In the genomic region with DNA sequence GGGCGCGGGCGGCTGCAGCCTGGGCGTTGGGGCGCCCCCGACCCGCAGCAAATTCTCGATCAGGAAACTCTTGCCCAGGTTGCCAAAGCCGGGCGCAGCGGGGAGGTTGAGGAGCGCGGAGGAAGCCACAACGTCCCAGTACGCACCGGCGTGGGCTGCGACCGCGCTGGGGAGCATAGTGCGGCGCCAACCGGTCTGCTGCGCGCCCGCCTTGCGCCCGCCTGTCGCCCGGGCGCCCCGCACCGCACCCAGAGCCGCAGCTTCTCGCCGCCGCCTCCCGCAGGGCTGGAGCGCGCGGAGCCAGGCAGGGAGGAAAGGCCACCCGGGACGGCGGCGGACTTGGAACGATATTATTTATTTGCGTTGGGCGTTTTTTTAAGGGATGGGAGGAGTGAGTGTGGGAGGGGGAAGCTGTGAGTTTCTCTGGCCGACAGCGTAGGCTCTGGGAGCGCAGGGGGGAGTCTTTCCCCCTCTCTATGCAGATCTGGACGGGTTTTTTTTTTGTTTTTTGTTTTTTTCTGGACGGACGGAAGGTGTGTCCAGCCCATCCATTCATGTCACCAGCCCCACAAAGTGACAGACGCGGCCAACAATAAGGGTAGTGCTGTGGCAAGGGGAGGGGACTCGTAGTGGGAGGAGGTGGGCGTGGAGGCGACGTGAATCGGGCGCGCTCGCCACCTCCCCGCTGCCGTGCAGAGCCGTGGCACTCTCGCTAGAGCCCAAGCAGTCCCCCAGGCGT, we compare ENCODE assay signal across 10 cellular contexts. TPM values are rescaled to one million over a fixed set of nuclear protein-coding genes. Genes with fewer than 3 reads are reported as not detected.
DNase-seq lines count a peak whose midpoint lies in the region; ATAC-seq, FAIRE-seq and TF ChIP-seq lines count a peak whose summit lies in the region.
"Had no signal": no experiment of that assay in that cellular context is flagged by ENCODE, and none has a peak within 500 bp of the region (broad histone marks: within the 10 kb centered on the region; RNA-seq: fewer than 3 reads in every experiment).

A gene (minus strand): TSS at position 349 of the 739 bp plus-strand sequence. CDS start 172 bp downstream, at position 177.

- no peaks in the 10 kb centered on the region for H3K79me2 ChIP-seq in endothelial cell of umbilical vein (ENCODE audit: control insufficient read depth, insufficient read depth, low read length)

- CTCF ChIA-PET in AG04449 (lab: Yijun Ruan, JAX) (no interaction called here), endothelial cell of umbilical vein (lab: Charles Lee) (interaction anchor here (1.0 kb wide), 1 partner anchor 44 kb away, joined by 3 read pairs; no protein-coding TSS in a partner anchor)

- H4K20me1 ChIP-seq in endothelial cell of umbilical vein (replicated peaks; ENCODE audit: control insufficient read depth, extremely low read depth, insufficient read depth, low read length), result no peaks in the 10 kb centered on the region

- peaks cover 21 to 54% of the 10 kb centered on the region in 2 experiments for H3K27me3 ChIP-seq in endothelial cell of umbilical vein (ENCODE audit: control insufficient read depth in 2 of 2, insufficient read depth in 2 of 2, low read length in 2 of 2)
- H3K27me3 ChIP-seq in muscle layer of duodenum (ENCODE audit: low read depth, low read length), result peaks cover 9% of the 10 kb centered on the region

- no peak within 1 kb of the TSS for H3K9ac ChIP-seq in endothelial cell of umbilical vein (replicated peaks; ENCODE audit: extremely low read depth, insufficient read depth, low read length)

- FAIRE-seq in endothelial cell of umbilical vein (lab: Jason Lieb, UNC), result no peak

- H3K27ac ChIP-seq in endothelial cell of umbilical vein (ENCODE audit: insufficient read depth, low read depth, low read length), result no peak within 1 kb of the TSS
- no peak within 1 kb of the TSS for H3K27ac ChIP-seq in muscle layer of duodenum (ENCODE audit: low read length)

- no peak for DNase-seq in AG04449 (ENCODE audit: low read depth, low spot score)
- DNase-seq in NCI-H1105 (lab: John Stamatoyannopoulos, UW), result peak; percentile 36
- no peak for DNase-seq in endothelial cell of umbilical vein (ENCODE audit: low read depth, low spot score)
- DNase-seq in HCEC 1CT, result no peak
- no peak for DNase-seq in T-helper 9 cell
- DNase-seq: activated CD4-positive, alpha-beta T cell treated with anti-CD3 and anti-CD28 coated beads, Interleukin-2, amount 50 U/mL, for 48 hours; natural killer cell had no signal

- no peaks in the 10 kb centered on the region for H3K9me3 ChIP-seq in endothelial cell of umbilical vein (replicated peaks; ENCODE audit: control insufficient read depth, insufficient read depth, low read length)
- no peaks in the 10 kb centered on the region for H3K9me3 ChIP-seq in muscle layer of duodenum (ENCODE audit: control insufficient read depth in 1 of 2, low read length in 2 of 2)

- intact Hi-C loops in endothelial cell of umbilical vein (cut with micrococcal nuclease), result no loop called here

- H3K36me3 ChIP-seq in endothelial cell of umbilical vein (ENCODE audit: control insufficient read depth in 2 of 2, extremely low read depth in 1 of 2, insufficient read depth in 2 of 2, low read length in 2 of 2) (no peaks in the 10 kb centered on the region), muscle layer of duodenum (ENCODE audit: control insufficient read depth in 1 of 2, insufficient read depth in 2 of 2, low read length in 2 of 2) (no peaks in the 10 kb centered on the region)

- BruUV-seq in endothelial cell of umbilical vein (replicated peaks; lab: Mats Ljungman, UMichigan), result no TSS peak

- dilution Hi-C loops in endothelial cell of umbilical vein (cut with MboI; ENCODE audit: extremely low pct_ligation_motif_present, low sequenced_read_pairs), result no loop called here

- H3K4me3 ChIP-seq in AG04449 (ENCODE audit: low read depth, low read length) (peak within 1 kb of the TSS; percentile 36), endothelial cell of umbilical vein (replicated peaks in 1 of 3; ENCODE audit: insufficient read depth in 1 of 3, low read depth in 1 of 3, low read length in 3 of 3) (peak within 1 kb of the TSS in 1 of 3 experiments; percentile 13), muscle layer of duodenum (ENCODE audit: low read depth in 1 of 2, low read length in 2 of 2) (peak within 1 kb of the TSS; percentile 11 to 72)

- TF ChIP-seq CTCF in AG04449 (IDR thresholded peaks at IDR 0.05; ENCODE audit: insufficient read depth, low read length, missing control alignments), result no peak
- no peak for TF ChIP-seq CTCF in endothelial cell of umbilical vein (IDR thresholded peaks at IDR 0.05; ENCODE audit: extremely low read depth in 1 of 2, insufficient read depth in 1 of 2, low read depth in 1 of 2, low read length in 2 of 2)

- H3K9me1 ChIP-seq in endothelial cell of umbilical vein (replicated peaks; ENCODE audit: control insufficient read depth, extremely low read depth, insufficient read depth, low read length), result no peaks in the 10 kb centered on the region

- H3K4me2 ChIP-seq in endothelial cell of umbilical vein (ENCODE audit: insufficient read depth, low read length), result peak within 1 kb of the TSS; percentile 42

- peak within 1 kb of the TSS; percentile 62 for H2AFZ ChIP-seq in endothelial cell of umbilical vein (ENCODE audit: low read depth, low read length)

- POLR2A ChIA-PET in AG04449 (lab: Yijun Ruan, JAX), result no interaction called here
- POLR2A ChIA-PET in endothelial cell of umbilical vein (lab: Charles Lee), result no interaction called here

- ATAC-seq in HG03432 (IDR thresholded peaks at IDR 0.05; ENCODE audit: unreplicated experiment) (no peak), HG02763 (IDR thresholded peaks at IDR 0.05; ENCODE audit: unreplicated experiment) (no peak)
- ATAC-seq: natural killer cell had no signal

- H3K4me1 ChIP-seq in endothelial cell of umbilical vein (ENCODE audit: control insufficient read depth, extremely low read depth, insufficient read depth, low read length), result peaks cover 2% of the 10 kb centered on the region
- H3K4me1 ChIP-seq in muscle layer of duodenum (ENCODE audit: control insufficient read depth in 1 of 2, insufficient read depth in 2 of 2, low read length in 2 of 2), result peaks cover 0 to 11% of the 10 kb centered on the region in 2 donors

- no peak for TF ChIP-seq POLR2A in endothelial cell of umbilical vein (IDR thresholded peaks at IDR 0.05; ENCODE audit: low read depth, low read length)

TF ChIP-seq in endothelial cell of umbilical vein, 7 proteins besides CTCF, POLR2A, EP300 and RAD21:
- peak; percentile 16 for TF ChIP-seq EZH2 (IDR thresholded peaks at IDR 0.05; ENCODE audit: borderline replicate concordance, low read depth, low read length, severe bottlenecking)
- TF ChIP-seq, protein P1, sequence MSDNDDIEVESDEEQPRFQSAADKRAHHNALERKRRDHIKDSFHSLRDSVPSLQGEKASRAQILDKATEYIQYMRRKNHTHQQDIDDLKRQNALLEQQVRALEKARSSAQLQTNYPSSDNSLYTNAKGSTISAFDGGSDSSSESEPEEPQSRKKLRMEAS (IDR thresholded peaks at IDR 0.05; ENCODE audit: insufficient read depth, insufficient read length), result no peak

RNA-seq across cellular contexts. Expression of the gene that starts here (rescaled TPM):
- total RNA-seq in endothelial cell of umbilical vein, result not detected in 2 replicates
- polyA plus RNA-seq in endothelial cell of umbilical vein, result not detected in 2 replicates
- polyA plus RNA-seq in endothelial cell of umbilical vein (2011; cell fraction: cytosol; rRNA removed), result not detected in 2 replicates
- not detected in 2 replicates for polyA plus RNA-seq in endothelial cell of umbilical vein (2011; cell fraction: nucleus; rRNA removed)
- polyA plus RNA-seq in endothelial cell of umbilical vein (2012), result not detected in 2 replicates
- polyA minus RNA-seq in endothelial cell of umbilical vein, result not detected in 2 replicates
- polyA minus RNA-seq in endothelial cell of umbilical vein (2011; cell fraction: cytosol; rRNA and poly(A)+ RNA removed), result not detected
- polyA minus RNA-seq in endothelial cell of umbilical vein (2011; cell fraction: nucleus; rRNA and poly(A)+ RNA removed), result not detected in 2 replicates
- total RNA-seq: natural killer cell had no signal
